ENCODE assay signal across 8 cellular contexts in the genomic region with DNA sequence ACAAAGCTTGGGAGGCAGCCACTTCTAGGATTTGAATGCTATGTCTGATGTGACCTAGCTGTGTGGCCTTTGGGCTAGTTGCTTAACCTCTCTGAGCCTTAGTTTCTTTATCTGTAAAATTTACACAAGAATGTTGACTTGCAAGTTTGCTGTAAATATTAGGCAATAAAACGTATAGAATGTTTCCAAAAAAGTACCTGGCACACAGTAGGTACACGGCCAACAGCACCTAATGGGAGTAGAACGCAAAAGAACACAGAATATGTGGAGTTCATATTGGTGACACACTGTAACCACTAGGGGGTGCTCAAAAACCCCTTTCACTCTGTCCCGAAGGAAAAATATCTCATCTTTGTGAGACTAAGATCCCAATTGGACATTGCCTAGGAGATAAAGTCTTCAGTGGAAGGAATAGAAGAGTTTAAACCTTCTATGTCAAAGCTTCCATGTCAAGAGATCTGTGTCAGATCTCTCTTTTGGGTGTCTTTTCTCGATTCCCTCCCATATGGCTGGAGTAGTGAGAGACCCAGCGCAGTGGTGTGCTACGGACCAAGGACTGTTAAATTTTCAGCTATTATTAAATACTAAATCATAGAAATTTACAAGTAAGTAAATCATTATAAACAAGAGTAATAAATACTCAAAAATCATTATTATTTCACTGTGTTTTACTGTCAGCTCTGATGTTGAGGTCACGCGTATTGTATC.
DNase-seq lines count a peak whose midpoint lies in the region; ATAC-seq and TF ChIP-seq lines count a peak whose summit lies in the region.

No MANE protein-coding gene starts in this region.

- no peaks in the 10 kb centered on the region for H3K36me3 ChIP-seq in breast epithelium

- intact Hi-C loops in breast epithelium (cut with DNase I; ENCODE audit: low total_unique reads), result no loop called here

- H3K9me3 ChIP-seq in AG04450 (ENCODE audit: control insufficient read depth, insufficient read depth, low read length) (no peaks in the 10 kb centered on the region), breast epithelium (no peaks in the 10 kb centered on the region)

- H3K27me3 ChIP-seq in AG04450 (ENCODE audit: control insufficient read depth, insufficient read depth, low read length) (peaks cover 9% of the 10 kb centered on the region), breast epithelium (no peaks in the 10 kb centered on the region)

- TF ChIP-seq CTCF in AG04450 (IDR thresholded peaks at IDR 0.05; ENCODE audit: low read depth, low read length), result peak; percentile 79
- TF ChIP-seq CTCF in GM10248 (IDR thresholded peaks at IDR 0.05; ENCODE audit: control extremely low read depth, extremely low read depth, low read depth, missing control alignments), result peak; percentile 48
- peak; percentile 82 for TF ChIP-seq CTCF in LNCAP (IDR thresholded peaks at IDR 0.05)
- TF ChIP-seq CTCF in breast epithelium (IDR thresholded peaks at IDR 0.05), result peak in 2 of 3 donors; percentile 38 to 46

- DNase-seq in AG04450 (ENCODE audit: low read depth, low spot score) (no peak), GM10248 (ENCODE audit: extremely low spot score) (peak; percentile 46), breast epithelium (ENCODE audit: low spot score in 2 of 2) (no peak), midbrain (lab: John Stamatoyannopoulos, UW) (peak; percentile 13), putamen (ENCODE audit: low spot score) (no peak), NCI-H510A treated with DMSO at 0.1 percent for 48 hours (lab: John Stamatoyannopoulos, UW) (no peak)

- no peak for TF ChIP-seq POLR2A in breast epithelium (IDR thresholded peaks at IDR 0.05)

- H3K4me3 ChIP-seq in AG04450 (ENCODE audit: low read depth, low read length) (no peak overlapping the region), breast epithelium (no peak overlapping the region)

- peaks cover 0 to 6% of the 10 kb centered on the region in 2 donors for H3K4me1 ChIP-seq in breast epithelium

- CTCF ChIA-PET in AG04450 (lab: Charles Lee), result interaction anchor here (0.5 to 4.9 kb wide), 27 partner anchors 9 to 1806 kb away, joined by 3 to 40 read pairs (median 4); no protein-coding TSS in a partner anchor
- CTCF ChIA-PET in GM10248 (lab: Yijun Ruan, JAX), result interaction anchor here (0.9 to 5.5 kb wide), 15 partner anchors 9 to 1428 kb away, joined by 3 to 22 read pairs (median 4); no protein-coding TSS in a partner anchor

- POLR2A ChIA-PET in AG04450 (lab: Yijun Ruan, JAX), result no interaction called here
- POLR2A ChIA-PET in GM10248 (lab: Yijun Ruan, JAX), result no interaction called here

- no peak for ATAC-seq in HG03039 (IDR thresholded peaks at IDR 0.05; ENCODE audit: unreplicated experiment)

- no peak overlapping the region for H3K27ac ChIP-seq in AG04450 (ENCODE audit: low read depth, low read length)
- H3K27ac ChIP-seq in breast epithelium, result no peak overlapping the region

Comparison
In these comparisons a context has a peak if more than half of its experiments do, and no peak if none do; other contexts are left out.
1. DNase-seq: peak in GM10248 (single experiment) and midbrain (single experiment); none in AG04450 (single experiment), breast epithelium (0 of 2), putamen (single experiment) and NCI-H510A treated with DMSO at 0.1 percent for 48 hours (single experiment).
2. Peak in every context shown above with its lines, with median percentiles within 50 percentile points of each other: CTCF ChIP-seq.